ENCODE assay signal across 13 cellular contexts in the genomic region with DNA sequence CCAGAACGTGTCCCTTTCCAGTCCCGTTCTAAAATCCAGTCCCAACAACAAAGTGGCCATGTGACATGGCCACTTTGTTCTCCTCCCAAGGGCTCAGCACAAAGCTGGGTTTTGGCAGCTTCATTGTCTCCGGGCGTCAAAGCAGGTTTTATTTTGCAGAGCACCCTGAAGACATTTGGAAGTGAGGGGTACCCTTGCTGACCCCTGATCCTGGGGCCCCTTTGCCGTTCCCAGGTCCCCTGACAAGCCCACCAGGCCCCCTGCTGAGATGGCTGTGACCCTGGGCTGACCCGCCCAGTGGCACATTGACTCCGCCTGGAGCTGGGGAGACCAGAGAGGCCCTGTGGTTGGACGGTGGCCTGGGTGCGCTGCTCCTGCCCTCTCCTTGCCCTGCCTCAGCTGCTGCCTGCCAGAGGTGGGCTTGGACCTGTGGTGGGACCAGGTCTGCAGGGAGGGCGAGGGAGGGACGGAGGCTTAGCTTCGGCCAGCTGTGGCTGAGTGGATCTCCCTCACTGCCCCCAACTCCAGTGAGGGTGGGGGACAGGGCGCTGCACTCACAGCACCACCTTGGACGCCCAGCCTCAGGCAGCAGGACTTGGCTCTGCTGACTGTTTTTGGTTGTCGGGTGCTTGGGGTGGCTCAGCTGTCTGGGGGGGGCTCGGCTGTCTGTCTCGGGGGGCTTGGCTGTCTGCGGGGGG. TPM values are rescaled to one million over a fixed set of nuclear protein-coding genes. Genes with fewer than 3 reads are reported as not detected.
A peak's percentile ranks its signal among the peaks of the same experiment; 100 is the strongest.
DNase-seq lines count a peak whose midpoint lies in the region; ATAC-seq, FAIRE-seq and TF ChIP-seq lines count a peak whose summit lies in the region.
"Had no signal": no experiment of that assay in that cellular context is flagged by ENCODE, and none has a peak within 500 bp of the region (broad histone marks: within the 10 kb centered on the region; RNA-seq: fewer than 3 reads in every experiment).

No MANE protein-coding gene starts in this region.

- no peak overlapping the region for H2BK20ac ChIP-seq in IMR-90 (ENCODE audit: low read depth, low read length)

- H4K5ac ChIP-seq in IMR-90 (ENCODE audit: low read depth, low read length), result no peak overlapping the region

- H3K9me1 ChIP-seq in IMR-90 (ENCODE audit: insufficient read depth, low read length) (no peaks in the 10 kb centered on the region), K562 (ENCODE audit: control insufficient read depth, insufficient read depth, low read length) (peaks cover 11% of the 10 kb centered on the region)

- H3K27ac Mint-ChIP-seq in memory B cell, result peak overlapping the region; percentile 76
- H3K27ac Mint-ChIP-seq: dendritic cell treated with granulocyte-macrophage colony-stimulating factor and Interleukin-4, amounts not matched to agents 40 ng/mL and 50 ng/mL, for 4 days had no signal

- H3K36me3 ChIP-seq in IMR-90 (ENCODE audit: control insufficient read depth, insufficient read depth, low read length) (peaks cover 15% of the 10 kb centered on the region), K562 (ENCODE audit: control insufficient read depth, insufficient read depth, low read length) (peaks cover 35% of the 10 kb centered on the region; the same call in 2 of the 3 replicates), subcutaneous abdominal adipose tissue (ENCODE audit: control insufficient read depth in 5 of 5, insufficient read depth in 5 of 5, low read length in 5 of 5) (peaks cover 0 to 25% (median 18%) of the 10 kb centered on the region in 5 donors)

- H3K27ac ChIP-seq in IMR-90 (ENCODE audit: insufficient read depth, low read length) (no peak overlapping the region), K562 (ENCODE audit: extremely low read depth, low read depth, low read length) (no peak overlapping the region), subcutaneous abdominal adipose tissue (ENCODE audit: low read depth, low read length) (peak overlapping the region; percentile 47)

- no peak for TF ChIP-seq RAD21 in IMR-90 (IDR thresholded peaks at IDR 0.05; ENCODE audit: low read length)
- TF ChIP-seq RAD21 in K562 (CRISPR knock-in tag; conservative IDR thresholded peaks at IDR 0.05 in 1 of 2, IDR thresholded peaks at IDR 0.05 in 1 of 2), result no peak

- peaks cover 11% of the 10 kb centered on the region for H3K36me3 Mint-ChIP-seq in memory B cell

- H3K23ac ChIP-seq in IMR-90 (ENCODE audit: low read depth, low read length), result no peak overlapping the region; the same call in 1 of the 2 replicates

- H2AFZ ChIP-seq in IMR-90 (replicated peaks; ENCODE audit: low read length, poor library complexity) (no peak overlapping the region), K562 (ENCODE audit: low read depth, low read length) (no peak overlapping the region)

- no peak overlapping the region for H3K4ac ChIP-seq in IMR-90 (ENCODE audit: low read depth, low read length)

- no peak overlapping the region for H2BK5ac ChIP-seq in IMR-90 (ENCODE audit: low read depth, low read length, poor library complexity, severe bottlenecking)

- H3K9ac ChIP-seq in IMR-90 (ENCODE audit: low read depth, low read length), result no peak overlapping the region
- peak overlapping the region in 1 of 2 experiments; percentile 67; a peak in 2 of 4 replicates for H3K9ac ChIP-seq in K562 (ENCODE audit: insufficient read depth in 1 of 2, low read depth in 2 of 2, low read length in 2 of 2)
- H3K9ac ChIP-seq in subcutaneous abdominal adipose tissue (ENCODE audit: low read length in 5 of 5), result peak overlapping the region in 2 of 5 donors; percentile 15 to 62

- H3K9me3 Mint-ChIP-seq in memory B cell, result no peaks in the 10 kb centered on the region
- H3K9me3 Mint-ChIP-seq: dendritic cell treated with granulocyte-macrophage colony-stimulating factor and Interleukin-4, amounts not matched to agents 40 ng/mL and 50 ng/mL, for 4 days; WTC11 had no signal

- H3K4me1 ChIP-seq in IMR-90 (ENCODE audit: control insufficient read depth, insufficient read depth, low read length), result peaks cover 20% of the 10 kb centered on the region
- peaks cover 10 to 76% of the 10 kb centered on the region in 2 experiments for H3K4me1 ChIP-seq in K562 (replicated peaks in 1 of 2; ENCODE audit: control insufficient read depth in 2 of 2, insufficient read depth in 2 of 2, low read length in 2 of 2)
- H3K4me1 ChIP-seq in subcutaneous abdominal adipose tissue (ENCODE audit: control insufficient read depth in 5 of 5, insufficient read depth in 5 of 5, low read length in 5 of 5), result peaks cover 6 to 65% (median 63%) of the 10 kb centered on the region in 5 donors

- FAIRE-seq in K562 (lab: Jason Lieb, UNC), result no peak

- no peak for TF ChIP-seq EP300 in K562 (IDR thresholded peaks at IDR 0.05; ENCODE audit: low read length)

- TF ChIP-seq CTCF in IMR-90 (conservative IDR thresholded peaks at IDR 0.05; ENCODE audit: low read depth, low read length), result no peak
- no peak for TF ChIP-seq CTCF in K562 (IDR thresholded peaks at IDR 0.05 in 2 of 3, conservative IDR thresholded peaks at IDR 0.05 in 1 of 3; ENCODE audit: insufficient read depth in 2 of 3, low read depth in 1 of 3, low read length in 3 of 3)

- no peak overlapping the region for H2AK9ac ChIP-seq in IMR-90 (replicated peaks; ENCODE audit: low read depth, low read length, poor library complexity)

- DNase-seq in IMR-90, result no peak
- no peak for DNase-seq in K562 (ENCODE audit: extremely low read depth in 1 of 4, low spot score in 3 of 4)
- DNase-seq in memory B cell (ENCODE audit: low spot score in 2 of 2), result no peak
- no peak for DNase-seq in ACHN
- DNase-seq in germinal center (ENCODE audit: low spot score), result no peak
- no peak for DNase-seq in HEK293T (ENCODE audit: extremely low spot score)
- DNase-seq: sigmoid colon had no signal

- peaks cover 14 to 56% of the 10 kb centered on the region in 2 experiments for H3K79me1 ChIP-seq in IMR-90 (ENCODE audit: low read depth in 1 of 2, low read length in 2 of 2)

- no peak for TF ChIP-seq POLR2A in IMR-90 (IDR thresholded peaks at IDR 0.05; ENCODE audit: low read depth, low read length)
- no peak for TF ChIP-seq POLR2A in K562 (conservative IDR thresholded peaks at IDR 0.05)

- no peak overlapping the region for H4K8ac ChIP-seq in IMR-90 (ENCODE audit: low read depth in 2 of 2, low read length in 2 of 2)

- H3K9me3 ChIP-seq in IMR-90 (ENCODE audit: control insufficient read depth, insufficient read depth, low read length) (no peaks in the 10 kb centered on the region), K562 (replicated peaks; ENCODE audit: control insufficient read depth, insufficient read depth, low read depth, low read length) (no peaks in the 10 kb centered on the region), subcutaneous abdominal adipose tissue (ENCODE audit: control insufficient read depth in 5 of 5, low read length in 5 of 5) (no peaks in the 10 kb centered on the region)
- H3K9me3 ChIP-seq: MG63, sigmoid colon had no signal

- H3K4me2 ChIP-seq in IMR-90 (ENCODE audit: low read depth, low read length) (no peak overlapping the region), K562 (ENCODE audit: insufficient read depth, low read length) (no peak overlapping the region)

- H2AK5ac ChIP-seq in IMR-90 (ENCODE audit: low read depth, low read length), result peak overlapping the region; percentile 56; the same call in 1 of the 2 replicates

- peaks cover 36% of the 10 kb centered on the region for H3K4me1 Mint-ChIP-seq in memory B cell

- H4K20me1 ChIP-seq in IMR-90 (ENCODE audit: insufficient read depth, low read length) (peaks cover 70% of the 10 kb centered on the region), K562 (replicated peaks; ENCODE audit: control insufficient read depth, insufficient read depth, low read length) (peaks cover 44% of the 10 kb centered on the region)

- H3K56ac ChIP-seq in IMR-90 (ENCODE audit: extremely low read depth, insufficient read depth, low read length), result no peak overlapping the region

- intact Hi-C loops in IMR-90 (cut with micrococcal nuclease) (no loop called here), K562 (cut with micrococcal nuclease) (no loop called here)

- ATAC-seq in IMR-90 (ENCODE audit: low read depth), result no peak
- ATAC-seq in K562, result no peak
- ATAC-seq in memory B cell (ENCODE audit: low read depth), result no peak

- in situ Hi-C loops in IMR-90 (cut with MboI; ENCODE audit: low sequenced_read_pairs), result no loop called here
- in situ Hi-C loops in K562 (cut with MboI), result no loop called here
- in situ Hi-C loops in ACHN (cut with HindIII; ENCODE audit: low pct_ligation_motif_present, low pct_unique_long_range_greater_than_20kb, low sequenced_read_pairs), result no loop called here

- dilution Hi-C loops in IMR-90 (cut with HindIII; ENCODE audit: low sequenced_read_pairs, unreplicated experiment), result no loop called here

- no peaks in the 10 kb centered on the region for H3K27me3 ChIP-seq in IMR-90 (ENCODE audit: control insufficient read depth, insufficient read depth, low read length)
- H3K27me3 ChIP-seq in K562 (ENCODE audit: control insufficient read depth in 2 of 2, insufficient read depth in 2 of 2, low read length in 2 of 2), result no peaks in the 10 kb centered on the region
- H3K27me3 ChIP-seq in subcutaneous abdominal adipose tissue (ENCODE audit: control insufficient read depth in 5 of 5, insufficient read depth in 4 of 5, low read length in 5 of 5), result no peaks in the 10 kb centered on the region
- H3K27me3 ChIP-seq: MG63, sigmoid colon had no signal

- CTCF ChIA-PET in IMR-90 (lab: Yijun Ruan, JAX) (interaction anchor here (0.6 kb wide), 1 partner anchor 31 kb away, joined by 3 read pairs; no protein-coding TSS in a partner anchor), K562 (lab: Yijun Ruan, JAX; ENCODE audit: low intra/inter-chr PET ratio) (interaction anchor here (0.7 kb wide), 1 partner anchor 184 kb away, joined by 3 read pairs; no protein-coding TSS in a partner anchor), HEK293T (lab: Yijun Ruan, JAX) (interaction anchor here (0.7 kb wide), 2 partner anchors 16 to 30 kb away, joined by 3 read pairs; no protein-coding TSS in a partner anchor)

- no peak overlapping the region for H3K14ac ChIP-seq in IMR-90 (replicated peaks; ENCODE audit: low read depth, low read length)

- H3K18ac ChIP-seq in IMR-90 (ENCODE audit: low read depth, low read length), result no peak overlapping the region

- H2BK120ac ChIP-seq in IMR-90 (ENCODE audit: low read depth, low read length), result no peak overlapping the region

- 79% methylated on average over 5 of the region's 18 CpGs; no CpG with 5 or more reads in 1 of the 2 experiments for WGBS in IMR-90 (ENCODE audit: extremely low coverage in 2 of 2, insufficient read length in 1 of 2), 2 experiments
- WGBS in K562 (ENCODE audit: insufficient coverage, low coverage, missing lambda C conversion rate), result 69% methylated on average over 14 of the region's 18 CpGs

- no peaks in the 10 kb centered on the region for H3K27me3 Mint-ChIP-seq in memory B cell
- H3K27me3 Mint-ChIP-seq: dendritic cell treated with granulocyte-macrophage colony-stimulating factor and Interleukin-4, amounts not matched to agents 40 ng/mL and 50 ng/mL, for 4 days had no signal

- H4K91ac ChIP-seq in IMR-90 (ENCODE audit: insufficient read depth, low read depth, low read length), result no peak overlapping the region

- BruUV-seq in IMR-90 (replicated peaks; lab: Mats Ljungman, UMichigan) (no TSS peak), K562 (replicated peaks; lab: Mats Ljungman, UMichigan) (no TSS peak)

- H2BK15ac ChIP-seq in IMR-90 (ENCODE audit: low read depth, low read length), result no peak overlapping the region

- no peak overlapping the region for H3K4me3 Mint-ChIP-seq in memory B cell
- H3K4me3 Mint-ChIP-seq: dendritic cell treated with granulocyte-macrophage colony-stimulating factor and Interleukin-4, amounts not matched to agents 40 ng/mL and 50 ng/mL, for 4 days; WTC11 had no signal

- H3K4me3 ChIP-seq in IMR-90 (ENCODE audit: insufficient read depth, low read depth, low read length), result no peak overlapping the region
- no peak overlapping the region for H3K4me3 ChIP-seq in K562
- H3K4me3 ChIP-seq in subcutaneous abdominal adipose tissue (ENCODE audit: low read depth in 1 of 5, low read length in 5 of 5), result no peak overlapping the region
- H3K4me3 ChIP-seq: MG63, sigmoid colon had no signal

- POLR2A ChIA-PET in IMR-90 (lab: Charles Lee; ENCODE audit: unreplicated experiment), result no interaction called here
- POLR2A ChIA-PET in K562 (lab: Yijun Ruan, JAX), result interaction anchor here (0.8 to 1.8 kb wide), 4 partner anchors 11 to 34 kb away, joined by 3 to 8 read pairs (median 6); no protein-coding TSS in a partner anchor
- POLR2A ChIA-PET in HEK293T (lab: Yijun Ruan, JAX), result interaction anchor here (1.4 kb wide), 1 partner anchor 576 kb away, joined by 3 read pairs; no protein-coding TSS in a partner anchor

- peaks cover 51% of the 10 kb centered on the region for H3K79me2 ChIP-seq in K562 (ENCODE audit: control insufficient read depth, insufficient read depth, low read length)

RNA-seq across cellular contexts. Expression of a gene that starts 4.3 kb away (rescaled TPM):
- 100 and 103 TPM in 2 replicates for total RNA-seq in IMR-90 (2012; rRNA removed)
- 126 and 131 TPM in 2 replicates for polyA plus RNA-seq in IMR-90 (2012; rRNA removed)
- 121 and 205 TPM in 2 replicates for polyA plus RNA-seq in IMR-90 (2012; cell fraction: cytosol; rRNA removed)
- polyA plus RNA-seq in IMR-90 (2012; cell fraction: nucleus; rRNA removed; ENCODE audit: low replicate concordance), result 315 and 685 TPM in 2 replicates
- 83.4 and 274 TPM in 2 replicates for total RNA-seq in K562 (2011; cell fraction: chromatin; rRNA removed; ENCODE audit: low replicate concordance)
- total RNA-seq in K562 (2011; cell fraction: nucleolus; rRNA removed), result 193 and 201 TPM in 2 replicates
- 97.9 and 105 TPM in 2 replicates for total RNA-seq in K562 (2011; cell fraction: nucleoplasm; rRNA removed)
- 86.9 and 98.3 TPM in 2 replicates for total RNA-seq in K562 (2014; rRNA removed)
- total RNA-seq in K562 (2014; rRNA removed; fragmentation: Illumina TruSeq; extraction: Trizol), result 13.8 and 22.2 TPM in 2 replicates
- 45.6 and 45.8 TPM in 2 replicates for total RNA-seq in K562 (2015; rRNA removed; fragmentation: Illumina TruSeq; extraction: Trizol)
- total RNA-seq in K562 (2021), result 108 and 124 TPM in 2 replicates
- 50.0 and 84.1 TPM in 2 replicates for polyA plus RNA-seq in K562 (2011; rRNA removed)
- 68.5 and 125 TPM in 2 replicates for polyA plus RNA-seq in K562 (2011; cell fraction: cytosol; rRNA removed)
- polyA plus RNA-seq in K562 (2011; cell fraction: nucleus; rRNA removed), result 244 and 346 TPM in 2 replicates
- 106 and 149 TPM in 2 replicates for polyA plus RNA-seq in K562 (2012)
- polyA plus RNA-seq in K562 (2014; fragmentation: Illumina TruSeq; extraction: Trizol), result 37.6 and 65.2 TPM in 2 replicates
- 1 to 10 TPM; 1.1 to 3.9 TPM for polyA plus RNA-seq in K562 (2014; fragmentation: Nextera tagmentation; extraction: Ambion mirVana)
- 83.0 and 83.1 TPM in 2 replicates for polyA plus RNA-seq in K562 (2014; rRNA removed)
- polyA minus RNA-seq in K562 (2011; rRNA and poly(A)+ RNA removed), result 29.0 and 37.5 TPM in 2 replicates
- 63.7 and 76.3 TPM in 2 replicates for polyA minus RNA-seq in K562 (2011; cell fraction: cytosol; rRNA and poly(A)+ RNA removed)
- 42.3 and 49.5 TPM in 2 replicates for polyA minus RNA-seq in K562 (2011; cell fraction: nucleus; rRNA and poly(A)+ RNA removed)

RNA-seq across cellular contexts. Expression of a gene that starts 18.5 kb away (rescaled TPM):
- total RNA-seq in IMR-90 (2012; rRNA removed) (not detected in 2 replicates), K562 (2014; rRNA removed) (not detected in 2 replicates), K562 (2014; rRNA removed; fragmentation: Illumina TruSeq; extraction: Trizol) (not detected in 2 replicates), K562 (2015; rRNA removed; fragmentation: Illumina TruSeq; extraction: Trizol) (not detected in 2 replicates), K562 (2021) (not detected in 2 replicates)
- polyA plus RNA-seq in IMR-90 (2012; rRNA removed) (0.03 and 0.05 TPM in 2 replicates), K562 (2011; rRNA removed) (not detected in 2 replicates), K562 (2014; fragmentation: Illumina TruSeq; extraction: Trizol) (not detected in 2 replicates), K562 (2014; fragmentation: Nextera tagmentation; extraction: Ambion mirVana) (under 1 TPM in 1 of 2 experiments, not detected in 1; 0.01 TPM), K562 (2014; rRNA removed) (not detected in 2 replicates)
- not detected in 2 replicates for polyA plus RNA-seq in IMR-90 (2012; cell fraction: cytosol; rRNA removed)
- polyA plus RNA-seq in IMR-90 (2012; cell fraction: nucleus; rRNA removed; ENCODE audit: low replicate concordance), result 0.54 and 0.91 TPM in 2 replicates
- 0.18 TPM in 1 of 2 replicates, not detected in the other for total RNA-seq in K562 (2011; cell fraction: chromatin; rRNA removed; ENCODE audit: low replicate concordance)
- not detected in 2 replicates for total RNA-seq in K562 (2011; cell fraction: nucleolus; rRNA removed)
- not detected in 2 replicates for total RNA-seq in K562 (2011; cell fraction: nucleoplasm; rRNA removed)
- not detected in 2 replicates for polyA plus RNA-seq in K562 (2011; cell fraction: cytosol; rRNA removed)
- polyA plus RNA-seq in K562 (2011; cell fraction: nucleus; rRNA removed), result not detected in 2 replicates
- 0.01 TPM in 1 of 2 replicates, not detected in the other for polyA plus RNA-seq in K562 (2012)
- polyA minus RNA-seq in K562 (2011; rRNA and poly(A)+ RNA removed), result not detected in 2 replicates
- not detected in 2 replicates for polyA minus RNA-seq in K562 (2011; cell fraction: cytosol; rRNA and poly(A)+ RNA removed)
- polyA minus RNA-seq in K562 (2011; cell fraction: nucleus; rRNA and poly(A)+ RNA removed), result not detected in 2 replicates
- total RNA-seq: sigmoid colon had no signal

RNA-seq across cellular contexts. Expression of a gene that starts 35.0 kb away (rescaled TPM):
- total RNA-seq in IMR-90 (2012; rRNA removed) (3.3 and 3.8 TPM in 2 replicates), K562 (2014; rRNA removed) (12.6 and 17.3 TPM in 2 replicates), K562 (2014; rRNA removed; fragmentation: Illumina TruSeq; extraction: Trizol) (0.35 and 0.55 TPM in 2 replicates), K562 (2015; rRNA removed; fragmentation: Illumina TruSeq; extraction: Trizol) (2.6 and 2.7 TPM in 2 replicates), K562 (2021) (7.6 and 8.3 TPM in 2 replicates)
- polyA plus RNA-seq in IMR-90 (2012; rRNA removed) (10.3 and 12.4 TPM in 2 replicates), K562 (2011; rRNA removed) (2.3 and 5.5 TPM in 2 replicates), K562 (2014; fragmentation: Illumina TruSeq; extraction: Trizol) (0.52 and 2.1 TPM in 2 replicates), K562 (2014; fragmentation: Nextera tagmentation; extraction: Ambion mirVana) (under 1 TPM; 0.07 to 0.18 TPM), K562 (2014; rRNA removed) (6.5 and 8.1 TPM in 2 replicates)
- polyA plus RNA-seq in IMR-90 (2012; cell fraction: cytosol; rRNA removed), result 18.3 and 20.2 TPM in 2 replicates
- 43.6 and 107 TPM in 2 replicates for polyA plus RNA-seq in IMR-90 (2012; cell fraction: nucleus; rRNA removed; ENCODE audit: low replicate concordance)
- total RNA-seq in K562 (2011; cell fraction: chromatin; rRNA removed; ENCODE audit: low replicate concordance), result 10.0 and 50.7 TPM in 2 replicates
- 29.3 and 41.0 TPM in 2 replicates for total RNA-seq in K562 (2011; cell fraction: nucleolus; rRNA removed)
- 13.9 and 21.2 TPM in 2 replicates for total RNA-seq in K562 (2011; cell fraction: nucleoplasm; rRNA removed)
- 5.7 and 16.5 TPM in 2 replicates for polyA plus RNA-seq in K562 (2011; cell fraction: cytosol; rRNA removed)
- polyA plus RNA-seq in K562 (2011; cell fraction: nucleus; rRNA removed), result 37.7 and 66.6 TPM in 2 replicates
- 6.3 and 16.5 TPM in 2 replicates for polyA plus RNA-seq in K562 (2012)
- 0.57 and 0.91 TPM in 2 replicates for polyA minus RNA-seq in K562 (2011; rRNA and poly(A)+ RNA removed)
- 2.2 and 2.5 TPM in 2 replicates for polyA minus RNA-seq in K562 (2011; cell fraction: cytosol; rRNA and poly(A)+ RNA removed)
- 9.4 and 10.2 TPM in 2 replicates for polyA minus RNA-seq in K562 (2011; cell fraction: nucleus; rRNA and poly(A)+ RNA removed)

RNA-seq across cellular contexts. Expression of a gene that starts 42.5 kb away (rescaled TPM):
- total RNA-seq in IMR-90 (2012; rRNA removed) (not detected in 2 replicates), K562 (2014; rRNA removed) (0.12 TPM in 1 of 2 replicates, not detected in the other), K562 (2014; rRNA removed; fragmentation: Illumina TruSeq; extraction: Trizol) (not detected in 2 replicates), K562 (2015; rRNA removed; fragmentation: Illumina TruSeq; extraction: Trizol) (not detected in 2 replicates), K562 (2021) (not detected in 2 replicates)
- polyA plus RNA-seq in IMR-90 (2012; rRNA removed) (not detected in 2 replicates), K562 (2011; rRNA removed) (0.09 TPM in 1 of 2 replicates, not detected in the other), K562 (2014; fragmentation: Illumina TruSeq; extraction: Trizol) (not detected in 2 replicates), K562 (2014; fragmentation: Nextera tagmentation; extraction: Ambion mirVana) (not detected), K562 (2014; rRNA removed) (0.08 TPM in 1 of 2 replicates, not detected in the other)
- polyA plus RNA-seq in IMR-90 (2012; cell fraction: cytosol; rRNA removed), result not detected in 2 replicates
- not detected in 2 replicates for polyA plus RNA-seq in IMR-90 (2012; cell fraction: nucleus; rRNA removed; ENCODE audit: low replicate concordance)
- total RNA-seq in K562 (2011; cell fraction: chromatin; rRNA removed; ENCODE audit: low replicate concordance), result not detected in 2 replicates
- not detected in 2 replicates for total RNA-seq in K562 (2011; cell fraction: nucleolus; rRNA removed)
- total RNA-seq in K562 (2011; cell fraction: nucleoplasm; rRNA removed), result not detected in 2 replicates
- not detected in 2 replicates for polyA plus RNA-seq in K562 (2011; cell fraction: cytosol; rRNA removed)
- polyA plus RNA-seq in K562 (2011; cell fraction: nucleus; rRNA removed), result 0.40 TPM in 1 of 2 replicates, not detected in the other
- polyA plus RNA-seq in K562 (2012), result not detected in 2 replicates
- polyA minus RNA-seq in K562 (2011; rRNA and poly(A)+ RNA removed), result not detected in 2 replicates
- not detected in 2 replicates for polyA minus RNA-seq in K562 (2011; cell fraction: cytosol; rRNA and poly(A)+ RNA removed)
- not detected in 2 replicates for polyA minus RNA-seq in K562 (2011; cell fraction: nucleus; rRNA and poly(A)+ RNA removed)
- total RNA-seq: myocyte, sigmoid colon, WTC11 had no signal
- polyA plus RNA-seq: adipose tissue, sigmoid colon had no signal

RNA-seq across cellular contexts. Expression of a gene that starts 49.2 kb away (rescaled TPM):
- total RNA-seq in IMR-90 (2012; rRNA removed) (not detected in 2 replicates), K562 (2014; rRNA removed) (1.5 and 2.1 TPM in 2 replicates), K562 (2014; rRNA removed; fragmentation: Illumina TruSeq; extraction: Trizol) (0.29 and 0.33 TPM in 2 replicates), K562 (2015; rRNA removed; fragmentation: Illumina TruSeq; extraction: Trizol) (2.0 and 2.2 TPM in 2 replicates), K562 (2021) (1.9 and 2.1 TPM in 2 replicates)
- polyA plus RNA-seq in IMR-90 (2012; rRNA removed) (not detected in 2 replicates), K562 (2011; rRNA removed) (0.34 and 0.36 TPM in 2 replicates), K562 (2014; fragmentation: Illumina TruSeq; extraction: Trizol) (0.98 and 1.7 TPM in 2 replicates), K562 (2014; fragmentation: Nextera tagmentation; extraction: Ambion mirVana) (not detected), K562 (2014; rRNA removed) (0.82 and 2.0 TPM in 2 replicates)
- not detected in 2 replicates for polyA plus RNA-seq in IMR-90 (2012; cell fraction: cytosol; rRNA removed)
- 0.05 TPM in 1 of 2 replicates, not detected in the other for polyA plus RNA-seq in IMR-90 (2012; cell fraction: nucleus; rRNA removed; ENCODE audit: low replicate concordance)
- total RNA-seq in K562 (2011; cell fraction: chromatin; rRNA removed; ENCODE audit: low replicate concordance), result 0.09 and 0.42 TPM in 2 replicates
- 0.13 and 0.17 TPM in 2 replicates for total RNA-seq in K562 (2011; cell fraction: nucleolus; rRNA removed)
- 0.29 and 0.38 TPM in 2 replicates for total RNA-seq in K562 (2011; cell fraction: nucleoplasm; rRNA removed)
- polyA plus RNA-seq in K562 (2011; cell fraction: cytosol; rRNA removed), result 0.40 and 1.3 TPM in 2 replicates
- 0.45 and 0.75 TPM in 2 replicates for polyA plus RNA-seq in K562 (2011; cell fraction: nucleus; rRNA removed)
- polyA plus RNA-seq in K562 (2012), result 2.1 and 3.8 TPM in 2 replicates
- 0.11 and 0.36 TPM in 2 replicates for polyA minus RNA-seq in K562 (2011; rRNA and poly(A)+ RNA removed)
- polyA minus RNA-seq in K562 (2011; cell fraction: cytosol; rRNA and poly(A)+ RNA removed), result 0.64 and 1.7 TPM in 2 replicates
- polyA minus RNA-seq in K562 (2011; cell fraction: nucleus; rRNA and poly(A)+ RNA removed), result 0.33 and 0.54 TPM in 2 replicates
- total RNA-seq: myocyte had no signal
